27 cellular contexts compared by ENCODE assay signal in genomic region chr17:27240086-27240801, GRCh38. TPM values are rescaled to one million over a fixed set of nuclear protein-coding genes. Genes with fewer than 3 reads are reported as not detected.
DNase-seq lines count a peak whose midpoint lies in the region; ATAC-seq, FAIRE-seq and TF ChIP-seq lines count a peak whose summit lies in the region.
"Had no signal": no experiment of that assay in that cellular context is flagged by ENCODE, and none has a peak within 500 bp of the region (broad histone marks: within the 10 kb centered on the region; RNA-seq: fewer than 3 reads in every experiment).

No MANE protein-coding gene starts in this region.

- intact Hi-C loops in right cardiac atrium (cut with DNase I) (loop anchor here (5.0 to 10.0 kb wide), 6 partner anchors 55 to 412 kb away; partner anchors contain the start of genes WSB1 (in 3 of the 4) and KSR1 (in 1 of the 4)), Right ventricle myocardium inferior (cut with DNase I) (no loop called here), vagina (cut with DNase I) (no loop called here)

- 59% methylated on average over 10 of the region's 10 CpGs for WGBS in right cardiac atrium

- no peaks in the 10 kb centered on the region for H3K27me3 ChIP-seq in right cardiac atrium (ENCODE audit: control insufficient read depth, insufficient read depth)
- no peaks in the 10 kb centered on the region for H3K27me3 ChIP-seq in neural progenitor cell
- no peaks in the 10 kb centered on the region for H3K27me3 ChIP-seq in vagina
- H3K27me3 ChIP-seq: dorsolateral prefrontal cortex, heart right ventricle, pancreas, upper lobe of right lung had no signal

- no peak for TF ChIP-seq POLR2A in vagina (IDR thresholded peaks at IDR 0.05)

- H3K27me3 Mint-ChIP-seq in chondrocyte (ENCODE audit: low read depth) (no peaks in the 10 kb centered on the region), neural progenitor cell (ENCODE audit: insufficient read depth, low read depth) (peaks cover 2% of the 10 kb centered on the region)
- H3K27me3 Mint-ChIP-seq: IgD-negative memory B cell had no signal

- TF ChIP-seq CTCF in chondrocyte (IDR thresholded peaks at IDR 0.05): no peak
- no peak for TF ChIP-seq CTCF in neural progenitor cell (IDR thresholded peaks at IDR 0.05)
- TF ChIP-seq CTCF in vagina (IDR thresholded peaks at IDR 0.05): no peak

- H3K36me3 Mint-ChIP-seq in chondrocyte (ENCODE audit: low read depth) (no peaks in the 10 kb centered on the region), neural progenitor cell (no peaks in the 10 kb centered on the region)
- H3K36me3 Mint-ChIP-seq: IgD-negative memory B cell, WTC11 had no signal

- ATAC-seq in right cardiac atrium (no peak), Right ventricle myocardium inferior (no peak)
- ATAC-seq: A549, heart right ventricle, left colon, pancreas, SK-N-SH treated with all-trans-retinoic acid at 6 μM for 48 hours, upper lobe of right lung, WTC11 had no signal

- peaks cover 24% of the 10 kb centered on the region for H3K4me1 Mint-ChIP-seq in chondrocyte (ENCODE audit: low read depth)
- H3K4me1 Mint-ChIP-seq in neural progenitor cell: peaks cover 8% of the 10 kb centered on the region

- H3K27ac ChIP-seq in right cardiac atrium (ENCODE audit: low read length): peak overlapping the region; percentile 8
- H3K27ac ChIP-seq in neural progenitor cell: no peak overlapping the region
- peak overlapping the region; percentile 22 for H3K27ac ChIP-seq in vagina
- H3K27ac ChIP-seq: pancreas, upper lobe of right lung had no signal

- FAIRE-seq in GM19239 (lab: Jason Lieb, UNC): no peak
- FAIRE-seq: A549, endothelial cell of umbilical vein, GM12891, pancreas had no signal

- peak in 1 of 3 donors; percentile 49 for DNase-seq in right cardiac atrium
- DNase-seq in Right ventricle myocardium inferior (ENCODE audit: missing footprints): no peak
- no peak for DNase-seq in chondrocyte (ENCODE audit: low spot score)
- DNase-seq in neural progenitor cell (ENCODE audit: low spot score): no peak
- no peak for DNase-seq in vagina (ENCODE audit: extremely low spot score in 2 of 2)
- DNase-seq in GM19239 (ENCODE audit: insufficient read length, low spot score): no peak
- DNase-seq in NCI-H1417 treated with DMSO at 0.1 percent for 48 hours (lab: John Stamatoyannopoulos, UW): no peak
- DNase-seq in AML-193 (lab: John Stamatoyannopoulos, UW): no peak
- DNase-seq: activated naive CD4-positive, alpha-beta T cell treated with anti-CD3 and anti-CD28 coated beads, Interleukin-2, amount 50 U/mL, for 16 hours; dorsolateral prefrontal cortex; heart right ventricle; HFFc6; left colon; mesendoderm; NCI-H1092 treated with DMSO at 0.1 percent for 48 hours; NCI-H1930; NCI-H526; pancreas; RPMI8226; upper lobe of right lung had no signal

- peaks cover 6% of the 10 kb centered on the region for H3K4me1 ChIP-seq in right cardiac atrium (ENCODE audit: control insufficient read depth, insufficient read depth, low read length)
- no peaks in the 10 kb centered on the region for H3K4me1 ChIP-seq in neural progenitor cell
- H3K4me1 ChIP-seq in vagina: peaks cover 34% of the 10 kb centered on the region

- H3K79me2 ChIP-seq in neural progenitor cell (ENCODE audit: low read depth): no peaks in the 10 kb centered on the region

- H3K36me3 ChIP-seq in neural progenitor cell: no peaks in the 10 kb centered on the region
- no peaks in the 10 kb centered on the region for H3K36me3 ChIP-seq in vagina
- H3K36me3 ChIP-seq: heart right ventricle, pancreas, upper lobe of right lung had no signal

- H3K4me3 Mint-ChIP-seq in chondrocyte (ENCODE audit: unreplicated experiment): no peak overlapping the region
- no peak overlapping the region for H3K4me3 Mint-ChIP-seq in neural progenitor cell
- H3K4me3 Mint-ChIP-seq: activated T-helper 1 cell treated with anti-CD3 and anti-CD28 coated beads, Interleukin-12 subunit alpha, Interleukin-12 subunit beta, Interleukin-2, Interleukin-4 antibody, amounts not matched to agents 30 ng/mL and 10 ng/mL and 1 ng/mL, durations not matched to agents 14 hours and 24 hours and 36 hours; HFFc6; WTC11 had no signal

- H4K20me1 ChIP-seq in neural progenitor cell (ENCODE audit: low read depth): no peaks in the 10 kb centered on the region

- no peak overlapping the region for H3K4me3 ChIP-seq in right cardiac atrium (ENCODE audit: low read length)
- no peak overlapping the region for H3K4me3 ChIP-seq in neural progenitor cell
- H3K4me3 ChIP-seq in vagina: no peak overlapping the region
- H3K4me3 ChIP-seq: A549, dorsolateral prefrontal cortex, heart right ventricle, pancreas, upper lobe of right lung had no signal

- H3K27ac Mint-ChIP-seq in chondrocyte (ENCODE audit: unreplicated experiment) (peak overlapping the region; percentile 63), neural progenitor cell (no peak overlapping the region)
- H3K27ac Mint-ChIP-seq: activated T-helper 1 cell treated with anti-CD3 and anti-CD28 coated beads, Interleukin-12 subunit alpha, Interleukin-12 subunit beta, Interleukin-2, Interleukin-4 antibody, amounts not matched to agents 30 ng/mL and 10 ng/mL and 1 ng/mL, durations not matched to agents 14 hours and 24 hours and 36 hours; HFFc6; WTC11 had no signal

- H3K9me3 ChIP-seq in right cardiac atrium (ENCODE audit: control insufficient read depth, low read length) (no peaks in the 10 kb centered on the region), neural progenitor cell (ENCODE audit: low read depth) (no peaks in the 10 kb centered on the region), vagina (no peaks in the 10 kb centered on the region)
- H3K9me3 ChIP-seq: A549, heart right ventricle, pancreas, upper lobe of right lung had no signal

- H3F3A ChIP-seq in neural progenitor cell (ENCODE audit: low read depth): no peaks in the 10 kb centered on the region

- peak overlapping the region; percentile 79 for H2AFZ ChIP-seq in neural progenitor cell (replicated peaks)

- H3K9me3 Mint-ChIP-seq in chondrocyte (ENCODE audit: low read depth): no peaks in the 10 kb centered on the region
- no peaks in the 10 kb centered on the region for H3K9me3 Mint-ChIP-seq in neural progenitor cell
- H3K9me3 Mint-ChIP-seq: activated T-helper 1 cell treated with anti-CD3 and anti-CD28 coated beads, Interleukin-12 subunit alpha, Interleukin-12 subunit beta, Interleukin-2, Interleukin-4 antibody, amounts not matched to agents 30 ng/mL and 10 ng/mL and 1 ng/mL, durations not matched to agents 14 hours and 24 hours and 36 hours; HFFc6; IgD-negative memory B cell; WTC11 had no signal

- H3K9ac ChIP-seq in neural progenitor cell: no peak overlapping the region

- H3K4me2 ChIP-seq in neural progenitor cell: no peak overlapping the region
- H3K4me2 ChIP-seq: A549 had no signal

RNA-seq across cellular contexts. Expression of gene WSB1, which starts 53.7 kb away (rescaled TPM):
- total RNA-seq in right cardiac atrium (100 to 1,000 TPM in 1 of 4 donors, 10 to 100 TPM in 3; 74.6 to 130 (median 91.7) TPM), Right ventricle myocardium inferior (48.7 TPM), chondrocyte (110 to 218 TPM (median 205 TPM) in 3 replicates), neural progenitor cell (ENCODE audit: low replicate concordance) (396 and 521 TPM in 2 replicates), vagina (158 TPM)
- polyA plus RNA-seq in right cardiac atrium: 65.6 TPM

Comparison
In these comparisons a context has a peak if more than half of its experiments do, and no peak if none do; other contexts are left out.
1. intact Hi-C loops: an anchor here in right cardiac atrium (5.0 to 10.0 kb wide); none called in Right ventricle myocardium inferior and vagina.